10 cellular contexts compared by ENCODE assay signal in the genomic region with DNA sequence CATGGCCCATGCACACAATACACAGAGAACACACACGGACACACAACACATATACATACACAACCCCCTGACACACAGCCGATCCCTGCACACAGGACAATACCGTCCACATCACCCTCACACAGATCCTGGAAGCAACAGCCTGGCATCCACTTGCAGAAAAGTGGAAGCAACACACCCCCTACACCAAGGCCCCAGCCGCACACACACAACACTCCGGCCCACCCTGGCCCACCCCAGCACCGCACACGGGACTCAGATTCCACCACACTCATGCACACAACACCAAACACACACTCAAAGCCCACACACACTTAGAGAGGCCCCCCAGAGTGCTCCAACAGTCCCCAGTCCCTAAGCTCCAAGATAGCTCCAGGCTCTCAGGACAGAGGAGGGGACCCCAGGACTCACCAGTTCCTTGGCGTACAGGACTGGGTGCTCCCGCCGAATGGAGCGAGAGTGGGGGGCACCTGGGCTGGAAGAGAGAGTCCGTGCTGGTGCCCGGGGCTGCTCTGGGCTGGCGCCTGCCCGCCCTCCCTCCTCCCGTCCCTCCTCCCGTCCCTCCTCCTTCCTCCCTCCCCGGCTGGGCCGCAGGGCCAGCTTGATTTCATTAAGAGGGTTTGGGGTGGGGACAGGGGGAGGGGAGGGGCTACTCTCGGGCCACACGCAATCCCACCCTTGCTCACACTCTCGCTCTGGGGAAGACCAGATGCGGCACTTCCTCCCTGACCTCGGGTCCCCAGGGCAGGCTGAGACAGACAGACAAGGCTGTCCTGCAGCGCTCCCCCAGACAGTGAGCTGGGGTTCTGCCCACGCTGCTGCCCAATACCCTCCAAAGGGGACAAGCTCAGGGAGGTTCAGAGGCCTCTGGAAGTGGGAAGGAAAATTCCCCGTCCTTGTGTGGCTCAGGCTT. TPM values are rescaled to one million over a fixed set of nuclear protein-coding genes. Genes with fewer than 3 reads are reported as not detected.
DNase-seq lines count a peak whose midpoint lies in the region; ATAC-seq lines count a peak whose summit lies in the region.
"Had no signal": no experiment of that assay in that cellular context is flagged by ENCODE, and none has a peak within 500 bp of the region (broad histone marks: within the 10 kb centered on the region; RNA-seq: fewer than 3 reads in every experiment).

A gene with protein sequence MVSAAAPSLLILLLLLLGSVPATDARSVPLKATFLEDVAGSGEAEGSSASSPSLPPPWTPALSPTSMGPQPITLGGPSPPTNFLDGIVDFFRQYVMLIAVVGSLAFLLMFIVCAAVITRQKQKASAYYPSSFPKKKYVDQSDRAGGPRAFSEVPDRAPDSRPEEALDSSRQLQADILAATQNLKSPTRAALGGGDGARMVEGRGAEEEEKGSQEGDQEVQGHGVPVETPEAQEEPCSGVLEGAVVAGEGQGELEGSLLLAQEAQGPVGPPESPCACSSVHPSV (minus strand): TSS at position 526 of the 913 bp plus-strand sequence. CDS start 5,701 bp downstream, outside the sequence.

- ATAC-seq in left ventricle myocardium superior (peak; percentile 76), HG03520 (IDR thresholded peaks at IDR 0.05; ENCODE audit: unreplicated experiment) (no peak), GM18870 (IDR thresholded peaks at IDR 0.05; ENCODE audit: unreplicated experiment) (no peak)
- ATAC-seq in activated CD8-positive, alpha-beta T cell treated with anti-CD3 and anti-CD28 coated beads, Interleukin-2, amount 10 ng/mL, durations not matched to agents 7 days and 5 days, result no peak

- no peak within 1 kb of the TSS for H3K4me3 Mint-ChIP-seq in activated CD8-positive, alpha-beta T cell treated with anti-CD3 and anti-CD28 coated beads, Interleukin-2, amount 10 ng/mL, durations not matched to agents 7 days and 5 days
- H3K4me3 Mint-ChIP-seq: stimulated activated naive CD8-positive, alpha-beta T cell treated with anti-CD3 and anti-CD28 coated beads, Interleukin-15, Interleukin-2, amounts not matched to agents 100 ng/mL and 50 ng/mL, for 24 hours had no signal

- H3K9ac ChIP-seq in adipocyte (ENCODE audit: low read length), result peak within 1 kb of the TSS; percentile 97
- H3K9ac ChIP-seq: parathyroid adenoma had no signal

- POLR2A ChIA-PET in activated CD8-positive, alpha-beta T cell treated with anti-CD3 and anti-CD28 coated beads, Interleukin-2, amount 10 ng/mL, durations not matched to agents 7 days and 5 days (lab: Charles Lee), result no interaction called here

- H3K27ac Mint-ChIP-seq in activated CD8-positive, alpha-beta T cell treated with anti-CD3 and anti-CD28 coated beads, Interleukin-2, amount 10 ng/mL, durations not matched to agents 7 days and 5 days, result no peak within 1 kb of the TSS
- H3K27ac Mint-ChIP-seq: stimulated activated naive CD8-positive, alpha-beta T cell treated with anti-CD3 and anti-CD28 coated beads, Interleukin-15, Interleukin-2, amounts not matched to agents 100 ng/mL and 50 ng/mL, for 24 hours had no signal

- no peaks in the 10 kb centered on the region for H3K27me3 Mint-ChIP-seq in activated CD8-positive, alpha-beta T cell treated with anti-CD3 and anti-CD28 coated beads, Interleukin-2, amount 10 ng/mL, durations not matched to agents 7 days and 5 days (ENCODE audit: low read depth)

- no peaks in the 10 kb centered on the region for H3K9me3 ChIP-seq in adipocyte (ENCODE audit: control insufficient read depth, low read length)

- no peaks in the 10 kb centered on the region for H3K36me3 Mint-ChIP-seq in activated CD8-positive, alpha-beta T cell treated with anti-CD3 and anti-CD28 coated beads, Interleukin-2, amount 10 ng/mL, durations not matched to agents 7 days and 5 days (ENCODE audit: low read depth)

- peaks cover 17% of the 10 kb centered on the region for H3K36me3 ChIP-seq in adipocyte (ENCODE audit: control insufficient read depth, insufficient read depth, low read length, severe bottlenecking)

- intact Hi-C loops in left ventricle myocardium superior (cut with micrococcal nuclease), result no loop called here

- DNase-seq in ELR (ENCODE audit: low read depth) (peak; percentile 14), adipocyte (ENCODE audit: low read depth) (peak; percentile 88), left ventricle myocardium superior (peak; percentile 49), skeletal muscle cell (ENCODE audit: low read depth) (no peak)
- no peak for DNase-seq in activated T-cell treated with anti-CD3 and anti-CD28 coated beads, Interleukin-2, amount 50 U/mL, for 48 hours
- DNase-seq in activated CD8-positive, alpha-beta T cell treated with anti-CD3 and anti-CD28 coated beads, Interleukin-2, amount 10 ng/mL, durations not matched to agents 7 days and 5 days, result no peak

- H3K27me3 ChIP-seq in adipocyte (replicated peaks; ENCODE audit: control insufficient read depth, insufficient read depth, low read length), result no peaks in the 10 kb centered on the region

- H3K4me3 ChIP-seq in adipocyte (ENCODE audit: low read length) (peak within 1 kb of the TSS; percentile 94), skeletal muscle cell (ENCODE audit: low read depth, low read length) (peak within 1 kb of the TSS; percentile 60)

- H3K9me3 Mint-ChIP-seq in activated CD8-positive, alpha-beta T cell treated with anti-CD3 and anti-CD28 coated beads, Interleukin-2, amount 10 ng/mL, durations not matched to agents 7 days and 5 days (ENCODE audit: insufficient read depth), result no peaks in the 10 kb centered on the region
- H3K9me3 Mint-ChIP-seq: stimulated activated naive CD8-positive, alpha-beta T cell treated with anti-CD3 and anti-CD28 coated beads, Interleukin-15, Interleukin-2, amounts not matched to agents 100 ng/mL and 50 ng/mL, for 24 hours had no signal

- CTCF ChIA-PET in activated CD8-positive, alpha-beta T cell treated with anti-CD3 and anti-CD28 coated beads, Interleukin-2, amount 10 ng/mL, durations not matched to agents 7 days and 5 days (lab: Charles Lee), result interaction anchor here (0.6 to 0.9 kb wide), 2 partner anchors 20 to 67 kb away, joined by 3 read pairs; no protein-coding TSS in a partner anchor

- peaks cover 33% of the 10 kb centered on the region for H3K4me1 ChIP-seq in adipocyte (ENCODE audit: control insufficient read depth, insufficient read depth, low read length)
- H3K4me1 ChIP-seq: parathyroid adenoma had no signal

- H3K4me1 Mint-ChIP-seq in activated CD8-positive, alpha-beta T cell treated with anti-CD3 and anti-CD28 coated beads, Interleukin-2, amount 10 ng/mL, durations not matched to agents 7 days and 5 days (ENCODE audit: low read depth), result no peaks in the 10 kb centered on the region

RNA-seq across cellular contexts. Expression of the gene that starts here (rescaled TPM):
- 1.4 TPM for total RNA-seq in left ventricle myocardium superior
- not detected for total RNA-seq in activated CD8-positive, alpha-beta T cell treated with anti-CD3 and anti-CD28 coated beads, Interleukin-2, amount 10 ng/mL, durations not matched to agents 7 days and 5 days

Comparison
In these comparisons a context has a peak if more than half of its experiments do, and no peak if none do; other contexts are left out.
1. DNase-seq: peak in ELR (single experiment), adipocyte (single experiment) and left ventricle myocardium superior (single experiment); none in skeletal muscle cell (single experiment), activated T-cell treated with anti-CD3 and anti-CD28 coated beads, Interleukin-2, amount 50 U/mL, for 48 hours (0 of 2) and activated CD8-positive, alpha-beta T cell treated with anti-CD3 and anti-CD28 coated beads, Interleukin-2, amount 10 ng/mL, durations not matched to agents 7 days and 5 days (single experiment).